19 cellular contexts compared by ENCODE assay signal in the genomic region with DNA sequence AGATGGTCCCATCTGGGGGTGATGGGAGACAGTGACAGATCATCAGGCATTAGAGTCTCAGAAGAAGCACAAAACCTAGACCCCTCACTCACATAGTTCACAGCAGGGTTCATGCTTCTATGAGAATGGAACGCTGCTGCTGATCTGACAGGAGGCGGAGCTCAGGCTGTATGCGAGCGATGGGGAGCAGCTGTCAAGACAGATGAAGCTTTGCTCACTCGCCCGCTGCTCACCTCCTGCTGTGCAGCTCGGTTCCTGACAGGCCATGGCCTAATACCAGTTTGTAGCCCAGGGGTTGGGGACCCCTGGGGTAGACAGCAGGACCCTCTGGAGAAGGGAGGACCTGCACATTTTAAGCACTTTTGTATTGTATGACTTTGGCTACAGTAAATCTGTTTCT.
DNase-seq lines count a peak whose midpoint lies in the region; ATAC-seq and TF ChIP-seq lines count a peak whose summit lies in the region.
"Had no signal": no experiment of that assay in that cellular context is flagged by ENCODE, and none has a peak within 500 bp of the region (broad histone marks: within the 10 kb centered on the region; RNA-seq: fewer than 3 reads in every experiment).

No MANE protein-coding gene starts in this region.

- H3K79me1 ChIP-seq in trophoblast cell (ENCODE audit: low read length): no peaks in the 10 kb centered on the region

- H4K91ac ChIP-seq in trophoblast cell (ENCODE audit: low read depth, low read length): no peak overlapping the region

- H2AFZ ChIP-seq in trophoblast cell (ENCODE audit: insufficient read depth, low read length, poor library complexity): no peak overlapping the region

- H3K4me1 ChIP-seq in neutrophil (ENCODE audit: control insufficient read depth in 1 of 2, insufficient read depth in 1 of 2, low read depth in 1 of 2, low read length in 1 of 2) (peaks cover 51 to 60% of the 10 kb centered on the region in 2 experiments), trophoblast cell (ENCODE audit: control insufficient read depth in 1 of 2, insufficient read depth in 2 of 2, low read length in 2 of 2) (no peaks in the 10 kb centered on the region)
- H3K4me1 ChIP-seq: HAP-1, pancreas had no signal

- WGBS in trophoblast cell (ENCODE audit: extremely low coverage, insufficient coverage, insufficient read length): no CpG with 5 or more reads among the region's 7 CpGs

- H3K4ac ChIP-seq in trophoblast cell (ENCODE audit: low read depth, low read length): no peak overlapping the region

- H3K9me3 ChIP-seq in neutrophil (no peaks in the 10 kb centered on the region), trophoblast cell (ENCODE audit: insufficient read depth, low read depth, low read length) (peaks cover 2% of the 10 kb centered on the region)
- H3K9me3 ChIP-seq: HAP-1, pancreas, upper lobe of right lung had no signal

- H3K79me2 ChIP-seq in trophoblast cell (ENCODE audit: control insufficient read depth, insufficient read depth, low read length, poor library complexity): no peaks in the 10 kb centered on the region

- H3K27me3 ChIP-seq in neutrophil (no peaks in the 10 kb centered on the region), trophoblast cell (ENCODE audit: insufficient read depth, low read length) (no peaks in the 10 kb centered on the region)
- H3K27me3 ChIP-seq: pancreas, upper lobe of right lung had no signal

- H3K14ac ChIP-seq in trophoblast cell (ENCODE audit: low read length): no peak overlapping the region

- no peak for ATAC-seq in GM19324 (IDR thresholded peaks at IDR 0.05; ENCODE audit: low FRiP score, unreplicated experiment)
- ATAC-seq: GM12878; pancreas; stimulated activated naive B cell treated with anti-CD40 and anti-IgM and Interleukin-4, amounts not matched to agents 10 μg/mL and 1 μg/mL and 100 μg/mL, for 72 hours; upper lobe of right lung had no signal

- H3K18ac ChIP-seq in trophoblast cell (ENCODE audit: low read length): no peak overlapping the region

- H3K27ac ChIP-seq in neutrophil: peak overlapping the region; percentile 5
- H3K27ac ChIP-seq in trophoblast cell (ENCODE audit: low read depth, low read length): no peak overlapping the region
- H3K27ac ChIP-seq: pancreas, upper lobe of right lung had no signal

- H3K4me3 ChIP-seq in choroid plexus epithelial cell (ENCODE audit: low read depth, low read length) (no peak overlapping the region), neutrophil (ENCODE audit: low read depth in 1 of 2, low read length in 1 of 2) (no peak overlapping the region), trophoblast cell (ENCODE audit: low read depth, low read length) (no peak overlapping the region)
- H3K4me3 ChIP-seq: GM12878, HAP-1, pancreas, upper lobe of right lung had no signal

- H3K36me3 ChIP-seq in neutrophil (peaks cover 36% of the 10 kb centered on the region), trophoblast cell (ENCODE audit: control insufficient read depth in 1 of 2, insufficient read depth in 2 of 2, low read length in 2 of 2) (peaks cover 0 to under 1% of the 10 kb centered on the region in 2 experiments)
- H3K36me3 ChIP-seq: HAP-1, pancreas had no signal

- H3K9ac ChIP-seq in trophoblast cell (ENCODE audit: low read length): no peak overlapping the region

- no peak overlapping the region for H2BK5ac ChIP-seq in trophoblast cell (ENCODE audit: low read depth, low read length, poor library complexity)

- no peak overlapping the region for H2BK12ac ChIP-seq in trophoblast cell (ENCODE audit: low read length)

- H2AK5ac ChIP-seq in trophoblast cell (ENCODE audit: low read length): no peak overlapping the region

- H2BK120ac ChIP-seq in trophoblast cell (ENCODE audit: insufficient read depth, low read length, poor library complexity): no peak overlapping the region

- TF ChIP-seq CTCF in choroid plexus epithelial cell (conservative IDR thresholded peaks at IDR 0.05; ENCODE audit: low read depth, low read length) (no peak), neutrophil (IDR thresholded peaks at IDR 0.05) (no peak)

- H4K8ac ChIP-seq in trophoblast cell (ENCODE audit: low read depth, low read length): no peak overlapping the region

- H4K12ac ChIP-seq in trophoblast cell (ENCODE audit: low read depth, low read length): no peak overlapping the region

- peak; percentile 17 for DNase-seq in NCI-H2107 treated with DMSO at 0.1 percent for 48 hours (lab: John Stamatoyannopoulos, UW; ENCODE audit: unreplicated experiment)
- DNase-seq in NCI-H2107 (lab: John Stamatoyannopoulos, UW): no peak
- DNase-seq in NCI-H2227 treated with DMSO at 0.1 percent for 48 hours (lab: John Stamatoyannopoulos, UW): peak; percentile 40
- DNase-seq in choroid plexus epithelial cell (ENCODE audit: low read depth): peak; percentile 81
- no peak for DNase-seq in trophoblast cell
- no peak for DNase-seq in AG20443 (ENCODE audit: low spot score)
- DNase-seq: activated CD4-positive, alpha-beta T cell treated with anti-CD3 and anti-CD28 coated beads for 1 hour; activated gamma-delta T cell treated with Interleukin-2 at 50 U/mL for 16 hours; CD4-positive, CD25-positive, alpha-beta regulatory T cell; hypothalamus; MM.1S; RPMI8226; stimulated activated naive B cell treated with anti-CD40 and anti-IgM and Interleukin-4, amounts not matched to agents 10 μg/mL and 1 μg/mL and 100 μg/mL, for 72 hours; upper lobe of right lung had no signal

- no peak overlapping the region for H3K23ac ChIP-seq in trophoblast cell (ENCODE audit: low read length)

- H3K4me2 ChIP-seq in trophoblast cell (ENCODE audit: low read length): no peak overlapping the region

Comparison
In these comparisons a context has a peak if more than half of its experiments do, and no peak if none do; other contexts are left out.
1. DNase-seq: peak in NCI-H2107 treated with DMSO at 0.1 percent for 48 hours (single experiment), NCI-H2227 treated with DMSO at 0.1 percent for 48 hours (single experiment) and choroid plexus epithelial cell (single experiment); none in NCI-H2107 (single experiment), trophoblast cell (0 of 2) and AG20443 (single experiment).